Comparison of ENCODE assay signal across 1 cellular context in the genomic region with DNA sequence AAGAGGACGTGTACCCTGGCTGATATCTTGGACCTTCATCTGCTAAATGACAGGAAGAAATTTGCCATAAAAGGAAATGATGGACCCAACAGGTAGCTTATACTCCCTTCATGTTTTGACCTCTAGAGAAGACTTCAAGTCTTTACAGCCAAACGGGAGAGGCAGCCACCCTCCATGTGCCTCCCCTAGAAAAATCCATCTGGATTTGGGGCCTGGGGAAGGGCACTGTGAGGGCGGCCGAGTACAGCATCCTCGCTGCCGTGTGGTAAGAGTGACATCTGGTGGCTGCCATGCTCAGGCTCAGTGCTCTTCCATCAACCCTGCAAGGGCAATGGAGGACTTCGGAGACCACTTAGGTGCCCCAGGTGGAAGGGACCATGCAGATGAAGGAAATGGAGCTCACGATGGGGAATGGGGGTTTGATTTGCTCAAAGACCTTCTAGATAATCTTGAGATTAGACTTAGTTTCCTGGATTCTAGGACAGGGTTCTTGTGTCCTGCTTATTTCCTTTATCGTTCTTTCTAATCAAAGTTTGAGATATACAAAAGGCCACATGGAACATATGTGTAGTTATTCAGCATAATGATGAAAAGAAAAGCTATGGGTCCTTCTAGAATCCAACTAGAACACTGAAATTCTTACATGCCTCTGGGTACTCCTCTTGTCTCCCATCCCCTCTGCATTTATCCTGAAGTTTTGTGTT.
TF ChIP-seq lines count a peak whose summit lies in the region.

No MANE protein-coding gene starts in this region.

TF ChIP-seq in K562, 482 proteins besides CTCF, POLR2A, EP300 and RAD21 (continued from another document):
- TF ChIP-seq, protein P1, sequence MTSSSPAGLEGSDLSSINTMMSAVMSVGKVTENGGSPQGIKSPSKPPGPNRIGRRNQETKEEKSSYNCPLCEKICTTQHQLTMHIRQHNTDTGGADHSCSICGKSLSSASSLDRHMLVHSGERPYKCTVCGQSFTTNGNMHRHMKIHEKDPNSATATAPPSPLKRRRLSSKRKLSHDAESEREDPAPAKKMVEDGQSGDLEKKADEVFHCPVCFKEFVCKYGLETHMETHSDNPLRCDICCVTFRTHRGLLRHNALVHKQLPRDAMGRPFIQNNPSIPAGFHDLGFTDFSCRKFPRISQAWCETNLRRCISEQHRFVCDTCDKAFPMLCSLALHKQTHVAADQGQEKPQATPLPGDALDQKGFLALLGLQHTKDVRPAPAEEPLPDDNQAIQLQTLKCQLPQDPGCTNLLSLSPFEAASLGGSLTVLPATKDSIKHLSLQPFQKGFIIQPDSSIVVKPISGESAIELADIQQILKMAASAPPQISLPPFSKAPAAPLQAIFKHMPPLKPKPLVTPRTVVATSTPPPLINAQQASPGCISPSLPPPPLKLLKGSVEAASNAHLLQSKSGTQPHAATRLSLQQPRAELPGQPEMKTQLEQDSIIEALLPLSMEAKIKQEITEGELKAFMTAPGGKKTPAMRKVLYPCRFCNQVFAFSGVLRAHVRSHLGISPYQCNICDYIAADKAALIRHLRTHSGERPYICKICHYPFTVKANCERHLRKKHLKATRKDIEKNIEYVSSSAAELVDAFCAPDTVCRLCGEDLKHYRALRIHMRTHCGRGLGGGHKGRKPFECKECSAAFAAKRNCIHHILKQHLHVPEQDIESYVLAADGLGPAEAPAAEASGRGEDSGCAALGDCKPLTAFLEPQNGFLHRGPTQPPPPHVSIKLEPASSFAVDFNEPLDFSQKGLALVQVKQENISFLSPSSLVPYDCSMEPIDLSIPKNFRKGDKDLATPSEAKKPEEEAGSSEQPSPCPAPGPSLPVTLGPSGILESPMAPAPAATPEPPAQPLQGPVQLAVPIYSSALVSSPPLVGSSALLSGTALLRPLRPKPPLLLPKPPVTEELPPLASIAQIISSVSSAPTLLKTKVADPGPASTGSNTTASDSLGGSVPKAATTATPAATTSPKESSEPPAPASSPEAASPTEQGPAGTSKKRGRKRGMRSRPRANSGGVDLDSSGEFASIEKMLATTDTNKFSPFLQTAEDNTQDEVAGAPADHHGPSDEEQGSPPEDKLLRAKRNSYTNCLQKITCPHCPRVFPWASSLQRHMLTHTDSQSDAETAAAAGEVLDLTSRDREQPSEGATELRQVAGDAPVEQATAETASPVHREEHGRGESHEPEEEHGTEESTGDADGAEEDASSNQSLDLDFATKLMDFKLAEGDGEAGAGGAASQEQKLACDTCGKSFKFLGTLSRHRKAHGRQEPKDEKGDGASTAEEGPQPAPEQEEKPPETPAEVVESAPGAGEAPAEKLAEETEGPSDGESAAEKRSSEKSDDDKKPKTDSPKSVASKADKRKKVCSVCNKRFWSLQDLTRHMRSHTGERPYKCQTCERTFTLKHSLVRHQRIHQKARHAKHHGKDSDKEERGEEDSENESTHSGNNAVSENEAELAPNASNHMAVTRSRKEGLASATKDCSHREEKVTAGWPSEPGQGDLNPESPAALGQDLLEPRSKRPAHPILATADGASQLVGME (CRISPR knock-in tag; IDR thresholded peaks at IDR 0.05), result 0 out of 2 replicates have a peak, but pooled peaks have one; percentile 73
- peak; percentile 38; the same call in 1 of the 2 replicates for TF ChIP-seq MEF2D (tag; conservative IDR thresholded peaks at IDR 0.05; ENCODE audit: low read depth)
- TF ChIP-seq ETV5 (CRISPR knock-in tag; IDR thresholded peaks at IDR 0.05; ENCODE audit: low read depth), result 0 out of 2 replicates have a peak, but pooled peaks have one; percentile 42
- TF ChIP-seq CEBPG (CRISPR knock-in tag; IDR thresholded peaks at IDR 0.05), result no peak
- no peak for TF ChIP-seq CEBPG (tag; conservative IDR thresholded peaks at IDR 0.05 in 1 of 2, IDR thresholded peaks at IDR 0.05 in 1 of 2)
- peak; percentile 97 for TF ChIP-seq SMC3 (conservative IDR thresholded peaks at IDR 0.05; ENCODE audit: insufficient read depth, low read depth, low read length)
- peak; percentile 24; the same call in 1 of the 2 replicates for TF ChIP-seq BHLHE40 (IDR thresholded peaks at IDR 0.05; ENCODE audit: low read length)
- TF ChIP-seq, protein P2, sequence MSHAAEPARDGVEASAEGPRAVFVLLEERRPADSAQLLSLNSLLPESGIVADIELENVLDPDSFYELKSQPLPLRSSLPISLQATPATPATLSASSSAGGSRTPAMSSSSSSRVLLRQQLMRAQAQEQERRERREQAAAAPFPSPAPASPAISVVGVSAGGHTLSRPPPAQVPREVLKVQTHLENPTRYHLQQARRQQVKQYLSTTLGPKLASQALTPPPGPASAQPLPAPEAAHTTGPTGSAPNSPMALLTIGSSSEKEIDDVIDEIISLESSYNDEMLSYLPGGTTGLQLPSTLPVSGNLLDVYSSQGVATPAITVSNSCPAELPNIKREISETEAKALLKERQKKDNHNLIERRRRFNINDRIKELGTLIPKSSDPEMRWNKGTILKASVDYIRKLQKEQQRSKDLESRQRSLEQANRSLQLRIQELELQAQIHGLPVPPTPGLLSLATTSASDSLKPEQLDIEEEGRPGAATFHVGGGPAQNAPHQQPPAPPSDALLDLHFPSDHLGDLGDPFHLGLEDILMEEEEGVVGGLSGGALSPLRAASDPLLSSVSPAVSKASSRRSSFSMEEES (CRISPR knock-in tag; IDR thresholded peaks at IDR 0.05), result no peak
- TF ChIP-seq, protein P3, sequence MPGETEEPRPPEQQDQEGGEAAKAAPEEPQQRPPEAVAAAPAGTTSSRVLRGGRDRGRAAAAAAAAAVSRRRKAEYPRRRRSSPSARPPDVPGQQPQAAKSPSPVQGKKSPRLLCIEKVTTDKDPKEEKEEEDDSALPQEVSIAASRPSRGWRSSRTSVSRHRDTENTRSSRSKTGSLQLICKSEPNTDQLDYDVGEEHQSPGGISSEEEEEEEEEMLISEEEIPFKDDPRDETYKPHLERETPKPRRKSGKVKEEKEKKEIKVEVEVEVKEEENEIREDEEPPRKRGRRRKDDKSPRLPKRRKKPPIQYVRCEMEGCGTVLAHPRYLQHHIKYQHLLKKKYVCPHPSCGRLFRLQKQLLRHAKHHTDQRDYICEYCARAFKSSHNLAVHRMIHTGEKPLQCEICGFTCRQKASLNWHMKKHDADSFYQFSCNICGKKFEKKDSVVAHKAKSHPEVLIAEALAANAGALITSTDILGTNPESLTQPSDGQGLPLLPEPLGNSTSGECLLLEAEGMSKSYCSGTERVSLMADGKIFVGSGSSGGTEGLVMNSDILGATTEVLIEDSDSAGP (CRISPR knock-in tag; IDR thresholded peaks at IDR 0.05), result peak; percentile 46; the same call in 1 of the 2 replicates
- no peak for TF ChIP-seq SIRT6 (IDR thresholded peaks at IDR 0.05; ENCODE audit: low read depth, low read length)
- peak; percentile 23; the same call in 1 of the 2 replicates for TF ChIP-seq ARID1B (IDR thresholded peaks at IDR 0.05)
- TF ChIP-seq PTBP1 (IDR thresholded peaks at IDR 0.05; ENCODE audit: low read depth, low read length), result no peak
- TF ChIP-seq RB1 (IDR thresholded peaks at IDR 0.05; ENCODE audit: low read depth), result peak; percentile 51
- peak; percentile 59 for TF ChIP-seq SMAD4 (CRISPR knock-in tag; conservative IDR thresholded peaks at IDR 0.05)
- TF ChIP-seq, protein P4, sequence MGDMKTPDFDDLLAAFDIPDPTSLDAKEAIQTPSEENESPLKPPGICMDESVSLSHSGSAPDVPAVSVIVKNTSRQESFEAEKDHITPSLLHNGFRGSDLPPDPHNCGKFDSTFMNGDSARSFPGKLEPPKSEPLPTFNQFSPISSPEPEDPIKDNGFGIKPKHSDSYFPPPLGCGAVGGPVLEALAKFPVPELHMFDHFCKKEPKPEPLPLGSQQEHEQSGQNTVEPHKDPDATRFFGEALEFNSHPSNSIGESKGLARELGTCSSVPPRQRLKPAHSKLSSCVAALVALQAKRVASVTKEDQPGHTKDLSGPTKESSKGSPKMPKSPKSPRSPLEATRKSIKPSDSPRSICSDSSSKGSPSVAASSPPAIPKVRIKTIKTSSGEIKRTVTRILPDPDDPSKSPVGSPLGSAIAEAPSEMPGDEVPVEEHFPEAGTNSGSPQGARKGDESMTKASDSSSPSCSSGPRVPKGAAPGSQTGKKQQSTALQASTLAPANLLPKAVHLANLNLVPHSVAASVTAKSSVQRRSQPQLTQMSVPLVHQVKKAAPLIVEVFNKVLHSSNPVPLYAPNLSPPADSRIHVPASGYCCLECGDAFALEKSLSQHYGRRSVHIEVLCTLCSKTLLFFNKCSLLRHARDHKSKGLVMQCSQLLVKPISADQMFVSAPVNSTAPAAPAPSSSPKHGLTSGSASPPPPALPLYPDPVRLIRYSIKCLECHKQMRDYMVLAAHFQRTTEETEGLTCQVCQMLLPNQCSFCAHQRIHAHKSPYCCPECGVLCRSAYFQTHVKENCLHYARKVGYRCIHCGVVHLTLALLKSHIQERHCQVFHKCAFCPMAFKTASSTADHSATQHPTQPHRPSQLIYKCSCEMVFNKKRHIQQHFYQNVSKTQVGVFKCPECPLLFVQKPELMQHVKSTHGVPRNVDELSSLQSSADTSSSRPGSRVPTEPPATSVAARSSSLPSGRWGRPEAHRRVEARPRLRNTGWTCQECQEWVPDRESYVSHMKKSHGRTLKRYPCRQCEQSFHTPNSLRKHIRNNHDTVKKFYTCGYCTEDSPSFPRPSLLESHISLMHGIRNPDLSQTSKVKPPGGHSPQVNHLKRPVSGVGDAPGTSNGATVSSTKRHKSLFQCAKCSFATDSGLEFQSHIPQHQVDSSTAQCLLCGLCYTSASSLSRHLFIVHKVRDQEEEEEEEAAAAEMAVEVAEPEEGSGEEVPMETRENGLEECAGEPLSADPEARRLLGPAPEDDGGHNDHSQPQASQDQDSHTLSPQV (IDR thresholded peaks at IDR 0.05), result peak; percentile 86
- TF ChIP-seq ILF3 (IDR thresholded peaks at IDR 0.05; ENCODE audit: borderline replicate concordance), result no peak
- no peak for TF ChIP-seq NELFE (IDR thresholded peaks at IDR 0.05; ENCODE audit: insufficient read depth, insufficient read length)
- TF ChIP-seq, protein P5, sequence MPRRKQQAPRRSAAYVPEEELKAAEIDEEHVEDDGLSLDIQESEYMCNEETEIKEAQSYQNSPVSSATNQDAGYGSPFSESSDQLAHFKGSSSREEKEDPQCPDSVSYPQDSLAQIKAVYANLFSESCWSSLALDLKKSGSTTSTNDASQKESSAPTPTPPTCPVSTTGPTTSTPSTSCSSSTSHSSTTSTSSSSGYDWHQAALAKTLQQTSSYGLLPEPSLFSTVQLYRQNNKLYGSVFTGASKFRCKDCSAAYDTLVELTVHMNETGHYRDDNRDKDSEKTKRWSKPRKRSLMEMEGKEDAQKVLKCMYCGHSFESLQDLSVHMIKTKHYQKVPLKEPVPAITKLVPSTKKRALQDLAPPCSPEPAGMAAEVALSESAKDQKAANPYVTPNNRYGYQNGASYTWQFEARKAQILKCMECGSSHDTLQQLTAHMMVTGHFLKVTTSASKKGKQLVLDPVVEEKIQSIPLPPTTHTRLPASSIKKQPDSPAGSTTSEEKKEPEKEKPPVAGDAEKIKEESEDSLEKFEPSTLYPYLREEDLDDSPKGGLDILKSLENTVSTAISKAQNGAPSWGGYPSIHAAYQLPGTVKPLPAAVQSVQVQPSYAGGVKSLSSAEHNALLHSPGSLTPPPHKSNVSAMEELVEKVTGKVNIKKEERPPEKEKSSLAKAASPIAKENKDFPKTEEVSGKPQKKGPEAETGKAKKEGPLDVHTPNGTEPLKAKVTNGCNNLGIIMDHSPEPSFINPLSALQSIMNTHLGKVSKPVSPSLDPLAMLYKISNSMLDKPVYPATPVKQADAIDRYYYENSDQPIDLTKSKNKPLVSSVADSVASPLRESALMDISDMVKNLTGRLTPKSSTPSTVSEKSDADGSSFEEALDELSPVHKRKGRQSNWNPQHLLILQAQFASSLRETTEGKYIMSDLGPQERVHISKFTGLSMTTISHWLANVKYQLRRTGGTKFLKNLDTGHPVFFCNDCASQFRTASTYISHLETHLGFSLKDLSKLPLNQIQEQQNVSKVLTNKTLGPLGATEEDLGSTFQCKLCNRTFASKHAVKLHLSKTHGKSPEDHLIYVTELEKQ (CRISPR knock-in tag; IDR thresholded peaks at IDR 0.05), result no peak
- no peak for TF ChIP-seq DIDO1 (tag; IDR thresholded peaks at IDR 0.05; ENCODE audit: low read depth)
- no peak for TF ChIP-seq U2AF2 (optimal IDR thresholded peaks at IDR 0.05; ENCODE audit: low read depth, low read length)
- 0 out of 2 replicates have a peak, but pooled peaks have one; percentile 30 for TF ChIP-seq CBX5 (IDR thresholded peaks at IDR 0.05; ENCODE audit: borderline replicate concordance, low read depth)
- no peak for TF ChIP-seq SIX5 (IDR thresholded peaks at IDR 0.05; ENCODE audit: borderline replicate concordance in 1 of 2, insufficient read depth in 1 of 2, low read depth in 1 of 2, low read length in 2 of 2)
- TF ChIP-seq SOX6 (IDR thresholded peaks at IDR 0.05), result 0 out of 2 replicates have a peak, but pooled peaks have one; percentile 23
- TF ChIP-seq STAG1 (CRISPR knock-in tag; IDR thresholded peaks at IDR 0.05; ENCODE audit: borderline replicate concordance), result peak; percentile 97
- TF ChIP-seq ZNF408 (CRISPR knock-in tag; IDR thresholded peaks at IDR 0.05; ENCODE audit: low read depth), result no peak
- TF ChIP-seq, protein P6, sequence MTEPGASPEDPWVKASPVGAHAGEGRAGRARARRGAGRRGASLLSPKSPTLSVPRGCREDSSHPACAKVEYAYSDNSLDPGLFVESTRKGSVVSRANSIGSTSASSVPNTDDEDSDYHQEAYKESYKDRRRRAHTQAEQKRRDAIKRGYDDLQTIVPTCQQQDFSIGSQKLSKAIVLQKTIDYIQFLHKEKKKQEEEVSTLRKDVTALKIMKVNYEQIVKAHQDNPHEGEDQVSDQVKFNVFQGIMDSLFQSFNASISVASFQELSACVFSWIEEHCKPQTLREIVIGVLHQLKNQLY (CRISPR knock-in tag; conservative IDR thresholded peaks at IDR 0.05), result no peak
- peak; percentile 94 for TF ChIP-seq CC2D1A (IDR thresholded peaks at IDR 0.05)
- 0 out of 4 replicates have a peak, but pooled peaks of 1 of the 2 experiments have one; percentile 12 for TF ChIP-seq TBL1XR1 (IDR thresholded peaks at IDR 0.05; ENCODE audit: low read length in 2 of 2)
- 0 out of 2 replicates have a peak, but pooled peaks have one; percentile 22 for TF ChIP-seq JUND (IDR thresholded peaks at IDR 0.05; ENCODE audit: borderline replicate concordance, low read depth, low read length)
- TF ChIP-seq JUND (tag; IDR thresholded peaks at IDR 0.05; ENCODE audit: borderline replicate concordance, low read depth, low read length), result peak; percentile 19; the same call in 1 of the 3 replicates
- TF ChIP-seq ELF2 (CRISPR knock-in tag; IDR thresholded peaks at IDR 0.05), result peak; percentile 31; the same call in 1 of the 2 replicates
- no peak for TF ChIP-seq NR2C2 (CRISPR knock-in tag; IDR thresholded peaks at IDR 0.05)
- TF ChIP-seq NR2C2 (tag; IDR thresholded peaks at IDR 0.05), result 0 out of 2 replicates have a peak, but pooled peaks have one; percentile 8
- 0 out of 2 replicates have a peak, but pooled peaks have one; percentile 41 for TF ChIP-seq ZNF24 (IDR thresholded peaks at IDR 0.05)
- TF ChIP-seq, protein P7, sequence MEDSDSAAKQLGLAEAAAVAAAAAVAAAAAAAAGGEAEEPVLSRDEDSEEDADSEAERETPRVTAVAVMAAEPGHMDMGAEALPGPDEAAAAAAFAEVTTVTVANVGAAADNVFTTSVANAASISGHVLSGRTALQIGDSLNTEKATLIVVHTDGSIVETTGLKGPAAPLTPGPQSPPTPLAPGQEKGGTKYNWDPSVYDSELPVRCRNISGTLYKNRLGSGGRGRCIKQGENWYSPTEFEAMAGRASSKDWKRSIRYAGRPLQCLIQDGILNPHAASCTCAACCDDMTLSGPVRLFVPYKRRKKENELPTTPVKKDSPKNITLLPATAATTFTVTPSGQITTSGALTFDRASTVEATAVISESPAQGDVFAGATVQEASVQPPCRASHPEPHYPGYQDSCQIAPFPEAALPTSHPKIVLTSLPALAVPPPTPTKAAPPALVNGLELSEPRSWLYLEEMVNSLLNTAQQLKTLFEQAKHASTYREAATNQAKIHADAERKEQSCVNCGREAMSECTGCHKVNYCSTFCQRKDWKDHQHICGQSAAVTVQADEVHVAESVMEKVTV (CRISPR knock-in tag; IDR thresholded peaks at IDR 0.05), result peak; percentile 98
- peak in 1 of 2 experiments; percentile 95; a peak in 2 of 4 replicates for TF ChIP-seq SRF (CRISPR knock-in tag; IDR thresholded peaks at IDR 0.05)
- 0 out of 2 replicates have a peak, but pooled peaks have one; percentile 57 for TF ChIP-seq XRCC5 (IDR thresholded peaks at IDR 0.05; ENCODE audit: low read depth, low read length)
- TF ChIP-seq HMG20B (CRISPR knock-in tag; IDR thresholded peaks at IDR 0.05), result no peak
